Comparison of ENCODE assay signal across 16 cellular contexts in the genomic region with DNA sequence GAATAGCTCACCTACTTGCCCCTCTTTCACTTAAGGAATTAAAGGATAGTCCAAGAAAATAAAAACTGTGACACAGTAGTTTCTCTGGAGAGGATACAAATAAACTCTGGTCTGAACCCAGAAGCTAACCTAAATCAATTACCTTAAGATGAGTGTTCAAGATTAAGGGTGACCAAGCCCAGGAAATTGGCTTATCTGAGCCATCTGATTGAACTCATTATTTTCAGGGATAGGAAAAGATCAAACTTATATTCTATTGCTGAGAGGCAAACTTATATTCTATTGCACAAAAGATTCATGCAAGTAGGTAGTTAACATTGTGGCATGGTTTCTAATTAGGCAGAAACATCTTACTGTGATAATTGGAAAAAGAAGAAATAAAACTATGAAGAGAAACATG.
DNase-seq lines count a peak whose midpoint lies in the region; ATAC-seq and TF ChIP-seq lines count a peak whose summit lies in the region.
"Had no signal": no experiment of that assay in that cellular context is flagged by ENCODE, and none has a peak within 500 bp of the region (broad histone marks: within the 10 kb centered on the region; RNA-seq: fewer than 3 reads in every experiment).

No MANE protein-coding gene starts in this region.

- no peaks in the 10 kb centered on the region for H4K20me1 ChIP-seq in SK-N-SH (ENCODE audit: insufficient read depth)

- H3K9me3 ChIP-seq in SK-N-SH (no peaks in the 10 kb centered on the region), gastroesophageal sphincter (no peaks in the 10 kb centered on the region), suprapubic skin (no peaks in the 10 kb centered on the region)
- H3K9me3 ChIP-seq: BE2C had no signal

- ATAC-seq in gastroesophageal sphincter = no peak
- no peak for ATAC-seq in HG02840 (IDR thresholded peaks at IDR 0.05; ENCODE audit: low FRiP score, unreplicated experiment)
- no peak for ATAC-seq in HG02938 (IDR thresholded peaks at IDR 0.05; ENCODE audit: unreplicated experiment)
- ATAC-seq: A549, GM12878, HCT116 had no signal

- no peaks in the 10 kb centered on the region for H3K36me3 ChIP-seq in SK-N-SH (replicated peaks in 1 of 2; ENCODE audit: control insufficient read depth in 1 of 2, insufficient read depth in 2 of 2, low read length in 1 of 2)
- H3K36me3 ChIP-seq in gastroesophageal sphincter = no peaks in the 10 kb centered on the region
- no peaks in the 10 kb centered on the region for H3K36me3 ChIP-seq in suprapubic skin
- H3K36me3 ChIP-seq: BE2C had no signal

- TF ChIP-seq CTCF in SK-N-SH (IDR thresholded peaks at IDR 0.05) = no peak
- TF ChIP-seq CTCF in gastroesophageal sphincter (IDR thresholded peaks at IDR 0.05) = no peak
- no peak for TF ChIP-seq CTCF in suprapubic skin (IDR thresholded peaks at IDR 0.05)
- no peak for TF ChIP-seq CTCF in GM20000 (IDR thresholded peaks at IDR 0.05; ENCODE audit: extremely low read depth, missing control alignments)

- H3K9ac ChIP-seq in SK-N-SH = no peak overlapping the region
- H3K9ac ChIP-seq: GM23248 had no signal

- peak in 1 of 2 experiments; percentile 36; a peak in 1 of 4 replicates for TF ChIP-seq EP300 in SK-N-SH (IDR thresholded peaks at IDR 0.05; ENCODE audit: borderline replicate concordance in 1 of 2, low read depth in 1 of 2, low read length in 1 of 2)
- TF ChIP-seq EP300 in gastroesophageal sphincter (IDR thresholded peaks at IDR 0.05) = no peak
- no peak for TF ChIP-seq EP300 in suprapubic skin (IDR thresholded peaks at IDR 0.05)

- no peak overlapping the region for H3K4me2 ChIP-seq in SK-N-SH
- H3K4me2 ChIP-seq: A549 had no signal

- CTCF ChIA-PET in SK-N-SH (lab: Yijun Ruan, JAX) = interaction anchor here (3.8 kb wide), 1 partner anchor 234 kb away, joined by 26 read pairs; no protein-coding TSS in a partner anchor

- POLR2A ChIA-PET in SK-N-SH (lab: Yijun Ruan, JAX) = no interaction called here

- no peaks in the 10 kb centered on the region for H3K27me3 ChIP-seq in SK-N-SH (ENCODE audit: insufficient read depth)
- no peaks in the 10 kb centered on the region for H3K27me3 ChIP-seq in gastroesophageal sphincter
- H3K27me3 ChIP-seq in suprapubic skin = no peaks in the 10 kb centered on the region
- H3K27me3 ChIP-seq: BE2C had no signal

- TF ChIP-seq RAD21 in SK-N-SH (IDR thresholded peaks at IDR 0.05; ENCODE audit: low read length) = no peak

- no peak overlapping the region for H3K4me3 ChIP-seq in SK-N-SH (ENCODE audit: low read depth in 2 of 2, low read length in 1 of 2)
- H3K4me3 ChIP-seq in gastroesophageal sphincter = no peak overlapping the region
- H3K4me3 ChIP-seq in suprapubic skin = no peak overlapping the region
- H3K4me3 ChIP-seq: A549, GM12878, GM23248 had no signal

- H3K27ac ChIP-seq in SK-N-SH (ENCODE audit: low read depth in 2 of 2, low read length in 1 of 2) (peak overlapping the region in 1 of 2 experiments; percentile 55; a peak in 2 of 4 replicates), gastroesophageal sphincter (peak overlapping the region; percentile 69 to 79 (median 77)), suprapubic skin (peak overlapping the region; percentile 59)
- H3K27ac ChIP-seq: A549, C4-2B had no signal

- TF ChIP-seq POLR2A in gastroesophageal sphincter (IDR thresholded peaks at IDR 0.05) = no peak
- TF ChIP-seq POLR2A in suprapubic skin (IDR thresholded peaks at IDR 0.05) = no peak

- no peaks in the 10 kb centered on the region for H3K79me2 ChIP-seq in SK-N-SH (ENCODE audit: insufficient read depth)

- peaks cover 9% of the 10 kb centered on the region for H3F3A ChIP-seq in SK-N-SH (replicated peaks; ENCODE audit: insufficient read depth)

- H3K9me2 ChIP-seq in SK-N-SH = no peaks in the 10 kb centered on the region

- DNase-seq in NCI-H82 treated with DMSO at 0.1 percent for 48 hours (lab: John Stamatoyannopoulos, UW; ENCODE audit: unreplicated experiment) = peak; percentile 65
- no peak for DNase-seq in SK-N-SH
- DNase-seq in suprapubic skin (ENCODE audit: low spot score in 2 of 2) = no peak
- no peak for DNase-seq in GM20000 (ENCODE audit: low spot score)
- no peak for DNase-seq in cerebellar cortex (ENCODE audit: low spot score)
- DNase-seq: BE2C; CD4-positive, alpha-beta memory T cell; DMS79; GM23248 had no signal

- H3K4me1 ChIP-seq in SK-N-SH (ENCODE audit: control insufficient read depth in 1 of 2, insufficient read depth in 2 of 2, low read depth in 1 of 2, low read length in 1 of 2) (peaks cover 7 to 12% of the 10 kb centered on the region in 2 experiments; a peak in 3 of 4 replicates), gastroesophageal sphincter (peaks cover 4 to 66% (median 20%) of the 10 kb centered on the region in 3 donors), suprapubic skin (peaks cover 17% of the 10 kb centered on the region)
- H3K4me1 ChIP-seq: A549 had no signal

- H2AFZ ChIP-seq in SK-N-SH (ENCODE audit: low read depth) = no peak overlapping the region
- H2AFZ ChIP-seq: GM23248 had no signal

TF ChIP-seq in SK-N-SH, 30 proteins besides CTCF, POLR2A, EP300 and RAD21:
- TF ChIP-seq TEAD4 (IDR thresholded peaks at IDR 0.05; ENCODE audit: borderline replicate concordance, insufficient read depth) (no peak), PBX3 (IDR thresholded peaks at IDR 0.05) (no peak), YY1 (IDR thresholded peaks at IDR 0.05; ENCODE audit: low read depth) (no peak), USF2 (IDR thresholded peaks at IDR 0.05; ENCODE audit: borderline replicate concordance, low read depth, low read length) (no peak), NFIC (IDR thresholded peaks at IDR 0.05; ENCODE audit: borderline replicate concordance) (no peak), RXRA (IDR thresholded peaks at IDR 0.05; ENCODE audit: borderline replicate concordance, low read depth) (no peak), CHD2 (IDR thresholded peaks at IDR 0.05; ENCODE audit: low read length, partially characterized antibody) (peak; percentile 35), GATA2 (CRISPR knock-in tag; IDR thresholded peaks at IDR 0.05) (peak; percentile 55; the same call in 1 of the 2 replicates), FOSL2 (IDR thresholded peaks at IDR 0.05; ENCODE audit: borderline replicate concordance, low read depth) (no peak)
- TF ChIP-seq, protein P1, sequence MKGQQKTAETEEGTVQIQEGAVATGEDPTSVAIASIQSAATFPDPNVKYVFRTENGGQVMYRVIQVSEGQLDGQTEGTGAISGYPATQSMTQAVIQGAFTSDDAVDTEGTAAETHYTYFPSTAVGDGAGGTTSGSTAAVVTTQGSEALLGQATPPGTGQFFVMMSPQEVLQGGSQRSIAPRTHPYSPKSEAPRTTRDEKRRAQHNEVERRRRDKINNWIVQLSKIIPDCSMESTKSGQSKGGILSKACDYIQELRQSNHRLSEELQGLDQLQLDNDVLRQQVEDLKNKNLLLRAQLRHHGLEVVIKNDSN (IDR thresholded peaks at IDR 0.05; ENCODE audit: borderline replicate concordance, low read depth) = no peak
- TF ChIP-seq, protein P2, sequence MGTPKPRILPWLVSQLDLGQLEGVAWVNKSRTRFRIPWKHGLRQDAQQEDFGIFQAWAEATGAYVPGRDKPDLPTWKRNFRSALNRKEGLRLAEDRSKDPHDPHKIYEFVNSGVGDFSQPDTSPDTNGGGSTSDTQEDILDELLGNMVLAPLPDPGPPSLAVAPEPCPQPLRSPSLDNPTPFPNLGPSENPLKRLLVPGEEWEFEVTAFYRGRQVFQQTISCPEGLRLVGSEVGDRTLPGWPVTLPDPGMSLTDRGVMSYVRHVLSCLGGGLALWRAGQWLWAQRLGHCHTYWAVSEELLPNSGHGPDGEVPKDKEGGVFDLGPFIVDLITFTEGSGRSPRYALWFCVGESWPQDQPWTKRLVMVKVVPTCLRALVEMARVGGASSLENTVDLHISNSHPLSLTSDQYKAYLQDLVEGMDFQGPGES (IDR thresholded peaks at IDR 0.05; ENCODE audit: low read depth, low read length) = no peak
